1 cellular context compared by ENCODE assay signal in the genomic region with DNA sequence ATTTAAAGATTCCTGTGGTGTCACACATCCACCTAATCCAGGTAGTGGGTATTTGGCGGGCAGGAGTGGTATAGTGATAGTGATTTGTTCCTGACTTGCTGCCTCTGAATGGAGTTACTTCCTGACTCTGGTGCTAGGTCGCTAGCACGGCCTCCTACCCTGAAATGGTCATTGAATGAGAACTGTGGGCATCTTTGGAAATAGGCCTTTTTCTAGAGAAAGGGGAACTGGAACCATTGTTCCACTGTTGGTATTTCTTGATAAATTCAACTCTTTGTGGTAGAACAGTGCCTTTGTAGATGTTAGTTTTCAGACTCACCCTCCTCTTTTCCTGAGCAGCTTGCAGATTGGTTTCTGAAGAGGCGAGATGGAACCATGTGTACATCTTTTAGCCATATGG.
TF ChIP-seq lines count a peak whose summit lies in the region.

No MANE protein-coding gene starts in this region.

TF ChIP-seq in HCT116, 20 proteins besides CTCF, POLR2A, EP300 and RAD21 (continued from another document):
- TF ChIP-seq, protein P1, sequence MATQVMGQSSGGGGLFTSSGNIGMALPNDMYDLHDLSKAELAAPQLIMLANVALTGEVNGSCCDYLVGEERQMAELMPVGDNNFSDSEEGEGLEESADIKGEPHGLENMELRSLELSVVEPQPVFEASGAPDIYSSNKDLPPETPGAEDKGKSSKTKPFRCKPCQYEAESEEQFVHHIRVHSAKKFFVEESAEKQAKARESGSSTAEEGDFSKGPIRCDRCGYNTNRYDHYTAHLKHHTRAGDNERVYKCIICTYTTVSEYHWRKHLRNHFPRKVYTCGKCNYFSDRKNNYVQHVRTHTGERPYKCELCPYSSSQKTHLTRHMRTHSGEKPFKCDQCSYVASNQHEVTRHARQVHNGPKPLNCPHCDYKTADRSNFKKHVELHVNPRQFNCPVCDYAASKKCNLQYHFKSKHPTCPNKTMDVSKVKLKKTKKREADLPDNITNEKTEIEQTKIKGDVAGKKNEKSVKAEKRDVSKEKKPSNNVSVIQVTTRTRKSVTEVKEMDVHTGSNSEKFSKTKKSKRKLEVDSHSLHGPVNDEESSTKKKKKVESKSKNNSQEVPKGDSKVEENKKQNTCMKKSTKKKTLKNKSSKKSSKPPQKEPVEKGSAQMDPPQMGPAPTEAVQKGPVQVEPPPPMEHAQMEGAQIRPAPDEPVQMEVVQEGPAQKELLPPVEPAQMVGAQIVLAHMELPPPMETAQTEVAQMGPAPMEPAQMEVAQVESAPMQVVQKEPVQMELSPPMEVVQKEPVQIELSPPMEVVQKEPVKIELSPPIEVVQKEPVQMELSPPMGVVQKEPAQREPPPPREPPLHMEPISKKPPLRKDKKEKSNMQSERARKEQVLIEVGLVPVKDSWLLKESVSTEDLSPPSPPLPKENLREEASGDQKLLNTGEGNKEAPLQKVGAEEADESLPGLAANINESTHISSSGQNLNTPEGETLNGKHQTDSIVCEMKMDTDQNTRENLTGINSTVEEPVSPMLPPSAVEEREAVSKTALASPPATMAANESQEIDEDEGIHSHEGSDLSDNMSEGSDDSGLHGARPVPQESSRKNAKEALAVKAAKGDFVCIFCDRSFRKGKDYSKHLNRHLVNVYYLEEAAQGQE (IDR thresholded peaks at IDR 0.05; ENCODE audit: low read depth), result no peak
- TF ChIP-seq TCF7L2 (IDR thresholded peaks at IDR 0.05; ENCODE audit: borderline replicate concordance, extremely low read depth, insufficient read depth, insufficient read length) (no peak), ZFX (IDR thresholded peaks at IDR 0.05) (no peak), POLR2AphosphoS5 (IDR thresholded peaks at IDR 0.05; ENCODE audit: low read depth, low read length) (no peak), JUND (IDR thresholded peaks at IDR 0.05) (no peak), ELF1 (IDR thresholded peaks at IDR 0.05; ENCODE audit: borderline replicate concordance, low read depth) (no peak), FOSL1 (IDR thresholded peaks at IDR 0.05; ENCODE audit: low read depth) (no peak)
